ENCODE assay signal across 1 cellular context in genomic region chr15:73985101-73985873, GRCh38.
TF ChIP-seq lines count a peak whose summit lies in the region.

No MANE protein-coding gene starts in this region.

TF ChIP-seq in HEK293, 187 proteins besides CTCF, POLR2A, EP300 and RAD21 (continued from another document):
- TF ChIP-seq ZNF677 (tag by site-specific recombination; IDR thresholded peaks at IDR 0.05) = no peak
- TF ChIP-seq ZNF202 (tag by site-specific recombination; IDR thresholded peaks at IDR 0.05; ENCODE audit: borderline replicate concordance) = no peak
- TF ChIP-seq ZNF670 (tag by site-specific recombination; IDR thresholded peaks at IDR 0.05; ENCODE audit: low read depth) = no peak
- 0 out of 2 replicates have a peak, but pooled peaks have one; percentile 38 for TF ChIP-seq ZIC2 (tag by site-specific recombination; IDR thresholded peaks at IDR 0.05)
- TF ChIP-seq ZNF704 (tag by site-specific recombination; IDR thresholded peaks at IDR 0.05) = no peak
- no peak for TF ChIP-seq ZNF664 (tag by site-specific recombination; IDR thresholded peaks at IDR 0.05)
- TF ChIP-seq ZNF10 (tag by site-specific recombination; IDR thresholded peaks at IDR 0.05) = no peak
- no peak for TF ChIP-seq ZNF621 (tag by site-specific recombination; IDR thresholded peaks at IDR 0.05)
- no peak for TF ChIP-seq ZNF701 (tag by site-specific recombination; IDR thresholded peaks at IDR 0.05)
- TF ChIP-seq ZNF785 (tag by site-specific recombination; IDR thresholded peaks at IDR 0.05) = no peak
- TF ChIP-seq ZNF692 (tag by site-specific recombination; IDR thresholded peaks at IDR 0.05) = no peak
